11 cellular contexts compared by ENCODE assay signal in genomic region chr21:15837603-15838002, GRCh38.
DNase-seq lines count a peak whose midpoint lies in the region; ATAC-seq and TF ChIP-seq lines count a peak whose summit lies in the region.
"Had no signal": no experiment of that assay in that cellular context is flagged by ENCODE, and none has a peak within 500 bp of the region (broad histone marks: within the 10 kb centered on the region; RNA-seq: fewer than 3 reads in every experiment).

No MANE protein-coding gene starts in this region.

- DNase-seq in T-cell (no peak), glutamatergic neuron (no peak), aorta (no peak), NAMALWA (ENCODE audit: low spot score) (no peak), A673 (ENCODE audit: low spot score) (no peak)
- no peak for DNase-seq in naive thymus-derived CD4-positive, alpha-beta T cell
- DNase-seq: nephron progenitor cell; stimulated activated CD4-positive, alpha-beta T cell treated with anti-CD3 and anti-CD28 coated beads, Interleukin-15, amount 100 ng/mL, for 24 hours had no signal

- H3K4me3 Mint-ChIP-seq in T-cell (no peak overlapping the region), glutamatergic neuron (ENCODE audit: unreplicated experiment) (no peak overlapping the region)
- peak overlapping the region in 1 of 10 donors; percentile 11 for H3K4me3 Mint-ChIP-seq in naive thymus-derived CD4-positive, alpha-beta T cell
- H3K4me3 Mint-ChIP-seq: brain, nephron progenitor cell had no signal

- H3K79me2 ChIP-seq in ACC112 (ENCODE audit: control insufficient read depth, insufficient read depth, low read length, unreplicated experiment): peaks cover 4% of the 10 kb centered on the region

- TF ChIP-seq CTCF in gastroesophageal sphincter (IDR thresholded peaks at IDR 0.05) (no peak), glutamatergic neuron (IDR thresholded peaks at IDR 0.05; ENCODE audit: partially characterized antibody, unreplicated experiment) (no peak), A673 (conservative IDR thresholded peaks at IDR 0.05; ENCODE audit: low read depth, low read length) (no peak)

- POLR2A ChIA-PET in T-cell (lab: Charles Lee): no interaction called here
- POLR2A ChIA-PET in naive thymus-derived CD4-positive, alpha-beta T cell (lab: Charles Lee): no interaction called here
- POLR2A ChIA-PET in A673 (lab: Charles Lee; ENCODE audit: low non-redundant PET): no interaction called here

- peaks cover 6 to 12% (median 9%) of the 10 kb centered on the region in 3 donors for H3K4me1 Mint-ChIP-seq in T-cell
- peaks cover 0 to 17% (median 3%) of the 10 kb centered on the region in 7 donors for H3K4me1 Mint-ChIP-seq in naive thymus-derived CD4-positive, alpha-beta T cell
- H3K4me1 Mint-ChIP-seq in glutamatergic neuron (ENCODE audit: low read depth, unreplicated experiment): no peaks in the 10 kb centered on the region
- H3K4me1 Mint-ChIP-seq: brain, nephron progenitor cell had no signal

- peaks cover 13% of the 10 kb centered on the region for H3K36me3 ChIP-seq in ACC112 (ENCODE audit: insufficient read depth, low read length)
- peaks cover 0 to 26% of the 10 kb centered on the region in 2 donors for H3K36me3 ChIP-seq in gastroesophageal sphincter
- H3K36me3 ChIP-seq in naive thymus-derived CD4-positive, alpha-beta T cell (ENCODE audit: control insufficient read depth in 2 of 3, insufficient read depth in 3 of 3, low read length in 3 of 3): peaks cover 0 to 30% (median 5%) of the 10 kb centered on the region in 3 experiments
- no peaks in the 10 kb centered on the region for H3K36me3 ChIP-seq in aorta (ENCODE audit: control insufficient read depth in 1 of 2, insufficient read depth in 2 of 2, low read length in 1 of 2)
- no peaks in the 10 kb centered on the region for H3K36me3 ChIP-seq in A673 (ENCODE audit: insufficient read depth, low read length, poor library complexity, severe bottlenecking)

- TF ChIP-seq EP300 in gastroesophageal sphincter (IDR thresholded peaks at IDR 0.05): no peak

- H3K27me3 Mint-ChIP-seq in T-cell (no peaks in the 10 kb centered on the region), glutamatergic neuron (ENCODE audit: unreplicated experiment) (no peaks in the 10 kb centered on the region)
- H3K27me3 Mint-ChIP-seq in naive thymus-derived CD4-positive, alpha-beta T cell: no peaks in the 10 kb centered on the region
- H3K27me3 Mint-ChIP-seq: brain had no signal

- no peaks in the 10 kb centered on the region for H3K27me3 ChIP-seq in ACC112 (ENCODE audit: insufficient read depth, low read length)
- no peaks in the 10 kb centered on the region for H3K27me3 ChIP-seq in gastroesophageal sphincter
- H3K27me3 ChIP-seq in naive thymus-derived CD4-positive, alpha-beta T cell (ENCODE audit: control insufficient read depth in 2 of 2, insufficient read depth in 2 of 2, low read length in 2 of 2): no peaks in the 10 kb centered on the region
- H3K27me3 ChIP-seq in aorta (ENCODE audit: control insufficient read depth in 1 of 2, insufficient read depth in 2 of 2, low read length in 1 of 2): no peaks in the 10 kb centered on the region
- H3K27me3 ChIP-seq in A673 (replicated peaks; ENCODE audit: insufficient read depth, low read depth, low read length, poor library complexity): no peaks in the 10 kb centered on the region

- 17 to 39% methylated on average over 5 of the region's 5 CpGs for WGBS in gastroesophageal sphincter (ENCODE audit: low coverage in 1 of 2), 2 donors
- WGBS in aorta, 2 donors: 44 to 52% methylated on average over 5 of the region's 5 CpGs

- no peaks in the 10 kb centered on the region for H3K9me3 Mint-ChIP-seq in T-cell
- no peaks in the 10 kb centered on the region for H3K9me3 Mint-ChIP-seq in naive thymus-derived CD4-positive, alpha-beta T cell
- H3K9me3 Mint-ChIP-seq in glutamatergic neuron (ENCODE audit: unreplicated experiment): no peaks in the 10 kb centered on the region
- H3K9me3 Mint-ChIP-seq: brain, nephron progenitor cell had no signal

- peak overlapping the region; percentile 34 for H3K27ac ChIP-seq in ACC112 (ENCODE audit: low read depth, low read length)
- H3K27ac ChIP-seq in gastroesophageal sphincter: peak overlapping the region in 3 of 4 donors; percentile 67 to 79 (median 73)
- no peak overlapping the region for H3K27ac ChIP-seq in naive thymus-derived CD4-positive, alpha-beta T cell (ENCODE audit: low read depth, low read length)
- peak overlapping the region in 1 of 2 donors; percentile 28 for H3K27ac ChIP-seq in aorta (ENCODE audit: low read depth in 1 of 2, low read length in 2 of 2)
- no peak overlapping the region for H3K27ac ChIP-seq in A673 (ENCODE audit: low read depth, low read length, poor library complexity, severe bottlenecking)

- intact Hi-C loops in naive thymus-derived CD4-positive, alpha-beta T cell (cut with micrococcal nuclease): no loop called here
- intact Hi-C loops in aorta (cut with DNase I) (loop anchor here in 1 of 2 donors (10.0 kb wide), 1 partner anchor 103 kb away; no protein-coding TSS in a partner anchor), A673 (cut with micrococcal nuclease; ENCODE audit: unreplicated experiment) (no loop called here)

- ATAC-seq in T-cell (replicated peaks in 1 of 4): no peak
- ATAC-seq in gastroesophageal sphincter: peak; percentile 94
- no peak for ATAC-seq in naive thymus-derived CD4-positive, alpha-beta T cell
- ATAC-seq in aorta (ENCODE audit: low FRiP score): no peak

- no peak overlapping the region for H2AFZ ChIP-seq in ACC112 (ENCODE audit: low read length, unreplicated experiment)

- no TSS peak for BruUV-seq in A673 (replicated peaks; lab: Mats Ljungman, UMichigan)

- H3K4me1 ChIP-seq in ACC112 (ENCODE audit: control insufficient read depth, insufficient read depth, low read length, unreplicated experiment) (peaks cover 48% of the 10 kb centered on the region), gastroesophageal sphincter (peaks cover 0 to 36% (median 2%) of the 10 kb centered on the region in 3 donors), aorta (ENCODE audit: control insufficient read depth in 1 of 2, insufficient read depth in 2 of 2, low read length in 2 of 2) (no peaks in the 10 kb centered on the region), A673 (ENCODE audit: insufficient read depth, low read length, poor library complexity, severe bottlenecking) (peaks cover 14% of the 10 kb centered on the region)
- H3K4me1 ChIP-seq in naive thymus-derived CD4-positive, alpha-beta T cell (ENCODE audit: control insufficient read depth in 2 of 2, insufficient read depth in 2 of 2, low read length in 2 of 2): no peaks in the 10 kb centered on the region

- H3K27ac Mint-ChIP-seq in T-cell: peak overlapping the region; percentile 11 to 27
- peak overlapping the region in 5 of 9 donors; percentile 5 to 34 (median 20) for H3K27ac Mint-ChIP-seq in naive thymus-derived CD4-positive, alpha-beta T cell
- no peak overlapping the region for H3K27ac Mint-ChIP-seq in glutamatergic neuron (ENCODE audit: unreplicated experiment)
- H3K27ac Mint-ChIP-seq: nephron progenitor cell had no signal

- peaks cover 32% of the 10 kb centered on the region for H3K36me3 Mint-ChIP-seq in T-cell
- H3K36me3 Mint-ChIP-seq in naive thymus-derived CD4-positive, alpha-beta T cell: peaks cover 0 to 28% (median 13%) of the 10 kb centered on the region in 5 donors
- H3K36me3 Mint-ChIP-seq in glutamatergic neuron (ENCODE audit: unreplicated experiment): no peaks in the 10 kb centered on the region

- H3K9me3 ChIP-seq in gastroesophageal sphincter: no peaks in the 10 kb centered on the region
- no peaks in the 10 kb centered on the region for H3K9me3 ChIP-seq in naive thymus-derived CD4-positive, alpha-beta T cell (ENCODE audit: control insufficient read depth in 2 of 3, low read length in 3 of 3)
- H3K9me3 ChIP-seq in aorta (ENCODE audit: control insufficient read depth, low read length): no peaks in the 10 kb centered on the region
- no peaks in the 10 kb centered on the region for H3K9me3 ChIP-seq in A673 (ENCODE audit: low read depth, low read length, poor library complexity, severe bottlenecking)

- no peak for TF ChIP-seq POLR2A in gastroesophageal sphincter (IDR thresholded peaks at IDR 0.05)

- H3K4me3 ChIP-seq in ACC112 (ENCODE audit: low read depth, low read length): no peak overlapping the region
- H3K4me3 ChIP-seq in gastroesophageal sphincter: no peak overlapping the region
- no peak overlapping the region for H3K4me3 ChIP-seq in naive thymus-derived CD4-positive, alpha-beta T cell (ENCODE audit: low read length)
- H3K4me3 ChIP-seq in aorta (ENCODE audit: low read length in 2 of 2): no peak overlapping the region
- H3K4me3 ChIP-seq in A673 (ENCODE audit: low read depth, low read length, poor library complexity, severe bottlenecking): no peak overlapping the region

- CTCF ChIA-PET in T-cell (lab: Charles Lee) (interaction anchor here in 1 of 2 donors (0.7 kb wide), 1 partner anchor 1373 kb away, joined by 3 read pairs; no protein-coding TSS in a partner anchor), A673 (lab: Charles Lee) (no interaction called here)
- CTCF ChIA-PET in naive thymus-derived CD4-positive, alpha-beta T cell (lab: Charles Lee): no interaction called here

Comparison
In these comparisons a context has a peak if more than half of its experiments do, and no peak if none do; other contexts are left out.
1. H3K27ac ChIP-seq: peak in ACC112 (single experiment) and gastroesophageal sphincter (3 of 4); none in naive thymus-derived CD4-positive, alpha-beta T cell (single experiment) and A673 (single experiment).